Comparison of ENCODE assay signal across 8 cellular contexts in the genomic region with DNA sequence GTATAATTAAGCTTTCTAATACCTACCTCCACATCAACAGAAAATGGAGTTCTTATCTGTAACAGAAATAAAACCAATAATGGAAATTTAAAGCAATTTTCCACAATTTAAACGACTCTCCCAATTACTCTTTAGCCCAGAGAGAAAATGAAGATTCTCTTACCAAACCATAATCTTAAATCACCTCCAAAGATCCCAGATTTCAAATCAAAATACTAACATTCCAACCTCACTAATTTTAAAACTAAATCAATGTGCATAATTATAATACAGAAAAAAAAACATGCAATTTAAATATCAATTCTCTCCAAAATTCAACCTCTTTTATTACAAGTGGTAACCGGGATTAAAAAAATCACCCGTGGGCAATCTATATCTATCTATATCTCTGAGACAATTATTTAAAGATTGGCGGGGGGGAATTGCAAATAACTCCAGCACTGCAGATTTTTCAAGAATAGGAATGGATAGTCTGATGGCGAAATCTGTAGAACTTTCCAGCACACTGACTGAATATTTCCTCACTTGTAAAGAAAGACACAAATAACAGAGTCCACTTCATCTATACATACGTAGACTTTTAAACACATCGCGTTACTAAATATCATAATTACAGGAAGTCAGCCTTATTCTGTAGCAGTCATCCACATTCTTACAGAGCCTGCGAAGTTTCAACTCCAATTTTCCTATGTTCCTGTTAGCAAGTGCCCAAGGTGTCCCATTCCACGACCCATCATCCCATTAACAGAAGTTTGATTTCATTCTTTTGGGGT. TPM values are rescaled to one million over a fixed set of nuclear protein-coding genes. Genes with fewer than 3 reads are reported as not detected.
DNase-seq lines count a peak whose midpoint lies in the region; ATAC-seq and TF ChIP-seq lines count a peak whose summit lies in the region.

No MANE protein-coding gene starts in this region.

- peaks cover 40% of the 10 kb centered on the region for H4K20me1 ChIP-seq in PC-3 (ENCODE audit: low read length)

- no peaks in the 10 kb centered on the region for H3K9me3 ChIP-seq in PC-3 (ENCODE audit: low read length)

- peak overlapping the region; percentile 93 to 96 for H3K4me3 Mint-ChIP-seq in effector memory CD8-positive, alpha-beta T cell
- H3K4me3 Mint-ChIP-seq in natural killer cell: peak overlapping the region; percentile 94

- TF ChIP-seq CTCF in GM13976 (IDR thresholded peaks at IDR 0.05; ENCODE audit: borderline replicate concordance, control extremely low read depth, extremely low read depth, insufficient read depth, missing control alignments) (no peak), PC-3 (conservative IDR thresholded peaks at IDR 0.05; ENCODE audit: low read depth, low read length) (no peak), natural killer cell (IDR thresholded peaks at IDR 0.05) (no peak)

- H3K27ac Mint-ChIP-seq in effector memory CD8-positive, alpha-beta T cell: peak overlapping the region; percentile 92 to 95
- H3K27ac Mint-ChIP-seq in natural killer cell: peak overlapping the region; percentile 92 to 94

- ATAC-seq in PC-3: no peak; the same call in 1 of the 2 replicates
- no peak for ATAC-seq in effector memory CD8-positive, alpha-beta T cell (replicated peaks)
- no peak for ATAC-seq in natural killer cell

- H3F3A ChIP-seq in PC-3 (ENCODE audit: low read length, unreplicated experiment): no peaks in the 10 kb centered on the region

- in situ Hi-C loops in GM13976 (cut with MboI; ENCODE audit: low sequenced_read_pairs, unreplicated experiment): no loop called here

- H3K9me3 Mint-ChIP-seq in effector memory CD8-positive, alpha-beta T cell: no peaks in the 10 kb centered on the region
- H3K9me3 Mint-ChIP-seq in natural killer cell: no peaks in the 10 kb centered on the region

- peaks cover 27% of the 10 kb centered on the region for H3K36me3 ChIP-seq in PC-3 (ENCODE audit: low read depth, low read length)

- no peaks in the 10 kb centered on the region for H3K9me2 ChIP-seq in PC-3 (replicated peaks; ENCODE audit: low read length)

- no peaks in the 10 kb centered on the region for H3K27me3 Mint-ChIP-seq in effector memory CD8-positive, alpha-beta T cell
- H3K27me3 Mint-ChIP-seq in natural killer cell (ENCODE audit: low read depth in 2 of 2): no peaks in the 10 kb centered on the region

- TSS peak; percentile 58 for BruUV-seq in PC-3 (replicated peaks; lab: Mats Ljungman, UMichigan)

- H3K4me1 Mint-ChIP-seq in effector memory CD8-positive, alpha-beta T cell (ENCODE audit: low read depth in 2 of 2): peaks cover 22 to 43% of the 10 kb centered on the region in 2 donors
- H3K4me1 Mint-ChIP-seq in natural killer cell: peaks cover 31 to 32% of the 10 kb centered on the region in 2 donors

- H3K4me2 ChIP-seq in PC-3 (ENCODE audit: low read length): peak overlapping the region; percentile 81

- H3K27me3 ChIP-seq in PC-3 (ENCODE audit: low read length): no peaks in the 10 kb centered on the region

- peaks cover 35% of the 10 kb centered on the region for H3K36me3 Mint-ChIP-seq in effector memory CD8-positive, alpha-beta T cell (ENCODE audit: insufficient read depth)
- H3K36me3 Mint-ChIP-seq in natural killer cell: no peaks in the 10 kb centered on the region

- H3K27ac ChIP-seq in PC-3 (ENCODE audit: low read length): peak overlapping the region; percentile 87

- H3K4me1 ChIP-seq in PC-3 (ENCODE audit: insufficient read depth, low read length): peaks cover 23% of the 10 kb centered on the region

- peak overlapping the region; percentile 87 for H2AFZ ChIP-seq in PC-3 (ENCODE audit: low read length)

- CTCF ChIA-PET in PC-3 (lab: Charles Lee): interaction anchor here (0.6 to 1.1 kb wide), 3 partner anchors 8 to 139 kb away, joined by 3 to 8 read pairs (median 4); no protein-coding TSS in a partner anchor

- peak overlapping the region; percentile 92 for H3K9ac ChIP-seq in PC-3 (ENCODE audit: low read length)

- intact Hi-C loops in PC-3 (cut with micrococcal nuclease) (loop anchor here (2.0 kb wide), 2 partner anchors 189 to 219 kb away; a partner anchor contains a TSS), natural killer cell (cut with micrococcal nuclease) (loop anchor here (1.0 to 10.0 kb wide), 3 partner anchors 190 to 309 kb away; a partner anchor contains a TSS)

- POLR2A ChIA-PET in PC-3 (lab: Charles Lee; ENCODE audit: unreplicated experiment): interaction anchor here (0.6 kb wide), 1 partner anchor 188 kb away, joined by 30 read pairs; no protein-coding TSS in a partner anchor

- peaks cover 65% of the 10 kb centered on the region for H3K79me2 ChIP-seq in PC-3 (ENCODE audit: low read length)

- peak; percentile 11 for DNase-seq in GM13976 (ENCODE audit: low spot score)
- DNase-seq in PC-3: peak; percentile 56
- DNase-seq in effector memory CD8-positive, alpha-beta T cell: no peak
- no peak for DNase-seq in natural killer cell
- DNase-seq in hepatic stellate cell (ENCODE audit: low spot score): no peak
- DNase-seq in NCI-H1048 (lab: John Stamatoyannopoulos, UW): no peak
- no peak for DNase-seq in NCI-H748 treated with DMSO at 0.1 percent for 48 hours (lab: John Stamatoyannopoulos, UW)
- DNase-seq in cerebellum (ENCODE audit: low spot score): no peak

- H3K4me3 ChIP-seq in PC-3 (ENCODE audit: low read length): peak overlapping the region; percentile 87

RNA-seq across cellular contexts. Expression of a gene that starts 1.3 kb away (rescaled TPM):
- total RNA-seq in PC-3 (2014; rRNA removed) (57.4 and 74.4 TPM in 2 replicates), natural killer cell (100 to 1,000 TPM in 1 of 3 donors, 10 to 100 TPM in 2; 78.4 to 104 (median 83.9) TPM), cerebellum (99.5 TPM)

RNA-seq across cellular contexts. Expression of a gene that starts 35.5 kb away (rescaled TPM):
- total RNA-seq in PC-3 (2014; rRNA removed) (6.0 and 7.1 TPM in 2 replicates), natural killer cell (not detected), cerebellum (not detected)

Comparison
In these comparisons a context has a peak if more than half of its experiments do, and no peak if none do; other contexts are left out.
1. DNase-seq: peak in GM13976 (single experiment) and PC-3 (single experiment); none in effector memory CD8-positive, alpha-beta T cell (0 of 3), natural killer cell (single experiment), hepatic stellate cell (single experiment), NCI-H1048 (single experiment), NCI-H748 treated with DMSO at 0.1 percent for 48 hours (single experiment) and cerebellum (single experiment).